Comparison of ENCODE assay signal across 12 cellular contexts in genomic region chr17:7711356-7711755, GRCh38.
DNase-seq lines count a peak whose midpoint lies in the region; ATAC-seq and TF ChIP-seq lines count a peak whose summit lies in the region.
"Had no signal": no experiment of that assay in that cellular context is flagged by ENCODE, and none has a peak within 500 bp of the region (broad histone marks: within the 10 kb centered on the region; RNA-seq: fewer than 3 reads in every experiment).

No MANE protein-coding gene starts in this region.

- no peak overlapping the region for H3K4me3 ChIP-seq in BLaER1 treated with 17β-estradiol and CSF1 and Interleukin-3, amounts not matched to agents 10 nM and 100 nM
- H3K4me3 ChIP-seq in GM12864 (ENCODE audit: low read depth, low read length) (no peak overlapping the region), iPS-20b (ENCODE audit: low read length) (peak overlapping the region; percentile 32; the same call in 1 of the 2 replicates)

- H3K27ac ChIP-seq in BLaER1 treated with 17β-estradiol and CSF1 and Interleukin-3, amounts not matched to agents 10 nM and 100 nM = no peak overlapping the region
- H3K27ac ChIP-seq in iPS-20b (ENCODE audit: low read length) = no peak overlapping the region
- H3K27ac ChIP-seq: neutrophil had no signal

- H3K9me3 ChIP-seq in BLaER1 treated with 17β-estradiol and CSF1 and Interleukin-3, amounts not matched to agents 10 nM and 100 nM (replicated peaks in 1 of 11) = no peaks in the 10 kb centered on the region
- H3K9me3 ChIP-seq in iPS-20b (ENCODE audit: insufficient read depth, low read depth, low read length) = no peaks in the 10 kb centered on the region
- H3K9me3 ChIP-seq: neutrophil had no signal

- peak; percentile 58 for TF ChIP-seq CTCF in GM12864 (IDR thresholded peaks at IDR 0.05; ENCODE audit: low read depth, low read length, missing control alignments)

- H4K20me1 ChIP-seq in BLaER1 treated with 17β-estradiol and CSF1 and Interleukin-3, amounts not matched to agents 10 nM and 100 nM = peaks cover 0 to 17% (median 0%) of the 10 kb centered on the region in 11 experiments; a peak in 4 of 22 replicates

- no peak overlapping the region for H3K9ac ChIP-seq in BLaER1 treated with 17β-estradiol and CSF1 and Interleukin-3, amounts not matched to agents 10 nM and 100 nM
- H3K9ac ChIP-seq in iPS-20b (ENCODE audit: low read depth, low read length) = no peak overlapping the region

- H3K4me1 ChIP-seq in BLaER1 treated with 17β-estradiol and CSF1 and Interleukin-3, amounts not matched to agents 10 nM and 100 nM = peaks cover 37 to 71% (median 54%) of the 10 kb centered on the region in 10 experiments
- H3K4me1 ChIP-seq in iPS-20b (ENCODE audit: insufficient read depth, low read length) = peaks cover 27% of the 10 kb centered on the region; the same call in 1 of the 2 replicates

- H3K4me2 ChIP-seq in BLaER1 treated with 17β-estradiol and CSF1 and Interleukin-3, amounts not matched to agents 10 nM and 100 nM = peak overlapping the region in 7 of 11 experiments; percentile 26 to 71 (median 59); a peak in 11 of 22 replicates

- no peak for DNase-seq in GM12864 (ENCODE audit: low read depth)
- DNase-seq in NCI-H446 treated with DMSO at 0.1 percent for 48 hours (lab: John Stamatoyannopoulos, UW) = no peak
- DNase-seq in dedifferentiated amniotic fluid mesenchymal stem cell (ENCODE audit: extremely low spot score) = no peak
- DNase-seq: kidney glomerular epithelial cell; NCI-H2081; stimulated activated CD4-positive, alpha-beta T cell treated with anti-CD3 and anti-CD28 coated beads, Interleukin-2, amount 100 ng/mL, for 24 hours had no signal

- no peaks in the 10 kb centered on the region for H3K36me3 ChIP-seq in BLaER1 treated with 17β-estradiol and CSF1 and Interleukin-3, amounts not matched to agents 10 nM and 100 nM
- no peaks in the 10 kb centered on the region for H3K36me3 ChIP-seq in iPS-20b (ENCODE audit: insufficient read depth, low read depth, low read length)
- H3K36me3 ChIP-seq: neutrophil had no signal

- peak; percentile 37; the same call in 1 of the 3 replicates for ATAC-seq in SK-N-SH treated with all-trans-retinoic acid at 6 μM for 48 hours
- no peak for ATAC-seq in HG03432 (IDR thresholded peaks at IDR 0.05; ENCODE audit: unreplicated experiment)
- ATAC-seq in GM21529 (IDR thresholded peaks at IDR 0.05; ENCODE audit: unreplicated experiment) = no peak

- H3K27me3 ChIP-seq in BLaER1 treated with 17β-estradiol and CSF1 and Interleukin-3, amounts not matched to agents 10 nM and 100 nM = peaks cover 40 to 80% (median 69%) of the 10 kb centered on the region in 11 experiments
- H3K27me3 ChIP-seq in iPS-20b (ENCODE audit: insufficient read depth, low read length) = peaks cover 26% of the 10 kb centered on the region

TF ChIP-seq in SK-N-SH treated with all-trans-retinoic acid at 6 μM for 48 hours, 23 proteins besides CTCF, POLR2A, EP300 and RAD21:
- no peak for TF ChIP-seq ARNTL (CRISPR knock-in tag; IDR thresholded peaks at IDR 0.05; ENCODE audit: borderline replicate concordance, low read depth)
- TF ChIP-seq CSDC2 (CRISPR knock-in tag; IDR thresholded peaks at IDR 0.05) = no peak
- TF ChIP-seq PPARA (CRISPR knock-in tag; IDR thresholded peaks at IDR 0.05; ENCODE audit: borderline replicate concordance) = no peak
- TF ChIP-seq BACH2 (CRISPR knock-in tag; IDR thresholded peaks at IDR 0.05; ENCODE audit: borderline replicate concordance) = no peak
- no peak for TF ChIP-seq CREB5 (CRISPR knock-in tag; IDR thresholded peaks at IDR 0.05; ENCODE audit: low read depth)
- no peak for TF ChIP-seq SNAI2 (CRISPR knock-in tag; IDR thresholded peaks at IDR 0.05)
- TF ChIP-seq ZNF70 (CRISPR knock-in tag; IDR thresholded peaks at IDR 0.05) = no peak
- no peak for TF ChIP-seq ZNF8 (CRISPR knock-in tag; IDR thresholded peaks at IDR 0.05)
- TF ChIP-seq GLIS3 (CRISPR knock-in tag; IDR thresholded peaks at IDR 0.05) = no peak
- no peak for TF ChIP-seq ZC3H10 (CRISPR knock-in tag; IDR thresholded peaks at IDR 0.05)
- TF ChIP-seq ESRRG (CRISPR knock-in tag; IDR thresholded peaks at IDR 0.05) = no peak
